ENCODE assay signal across 14 cellular contexts in the genomic region with DNA sequence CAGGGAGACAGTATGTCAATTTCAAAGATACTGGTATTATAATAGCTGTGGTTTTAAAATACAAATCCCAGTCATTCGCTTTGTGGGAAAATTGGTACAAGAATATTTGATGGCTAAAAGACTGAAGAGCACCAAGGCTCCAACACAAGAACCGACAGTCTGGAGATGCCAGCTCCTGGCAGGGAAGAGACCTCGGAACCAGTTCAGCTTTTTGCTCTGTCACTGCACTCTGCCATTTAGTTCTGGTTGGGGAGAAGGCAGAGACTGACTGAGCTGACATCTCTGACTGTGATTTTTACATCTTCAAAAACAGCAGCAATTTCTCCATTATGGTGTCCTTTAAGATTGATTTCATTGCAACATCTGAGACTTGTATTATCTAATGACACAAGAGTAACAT.
"Had no signal": no experiment of that assay in that cellular context is flagged by ENCODE, and none has a peak within 500 bp of the region (broad histone marks: within the 10 kb centered on the region; RNA-seq: fewer than 3 reads in every experiment).

No MANE protein-coding gene starts in this region.

- ATAC-seq: activated CD8-positive, alpha-beta T cell treated with anti-CD3 and anti-CD28 coated beads, Interleukin-2, amount 10 ng/mL, durations not matched to agents 7 days and 5 days; activated naive CD4-positive, alpha-beta T cell treated with anti-CD3 and anti-CD28 coated beads, Interleukin-2, amount 50 U/mL, for 72 hours; left lobe of liver; natural killer cell; stimulated activated effector memory CD8-positive, alpha-beta T cell treated with anti-CD3 and anti-CD28 coated beads, Interleukin-12 subunit alpha, Interleukin-12 subunit beta, amount 100 ng/mL, for 72 hours had no signal

- H3K27me3 ChIP-seq: vagina had no signal

- DNase-seq: activated B cell treated with CpG ODN at 0.5 μM for 24 hours; activated CD4-positive, alpha-beta T cell treated with anti-CD3 and anti-CD28 coated beads for 48 hours; activated CD8-positive, alpha-beta memory T cell treated with anti-CD3 and anti-CD28 coated beads, Interleukin-2, amount 50 U/mL, for 4 hours; activated CD8-positive, alpha-beta T cell treated with anti-CD3 and anti-CD28 coated beads, Interleukin-2, amount 10 ng/mL, durations not matched to agents 7 days and 5 days; activated effector memory CD4-positive, alpha-beta T cell treated with anti-CD3 and anti-CD28 coated beads, Interleukin-2, amount 50 U/mL, for 16 hours; activated T-cell treated with anti-CD3 and anti-CD28 coated beads, Interleukin-2, amount 50 U/mL, for 48 hours; natural killer cell; occipital lobe; T-helper 2 cell had no signal

- H3K9me3 ChIP-seq: vagina had no signal

- H3K27ac ChIP-seq: epithelial cell of prostate, vagina had no signal

- H3K36me3 ChIP-seq: vagina had no signal

- H3K4me3 ChIP-seq: vagina had no signal
